ENCODE assay signal across 28 cellular contexts in genomic region chr3:141608438-141608837, GRCh38.
"Had no signal": no experiment of that assay in that cellular context is flagged by ENCODE, and none has a peak within 500 bp of the region (broad histone marks: within the 10 kb centered on the region; RNA-seq: fewer than 3 reads in every experiment).

No MANE protein-coding gene starts in this region.

- H3K4me1 ChIP-seq: prostate gland, stomach, thyroid gland had no signal

- H3K4me1 Mint-ChIP-seq: activated CD8-positive, alpha-beta memory T cell treated with anti-CD3 and anti-CD28 coated beads, Interleukin-2, amount 10 ng/mL, durations not matched to agents 7 days and 5 days; activated naive CD8-positive, alpha-beta T cell treated with anti-CD3 and anti-CD28 coated beads, Interleukin-2, amount 10 ng/mL, durations not matched to agents 7 days and 5 days; brain; stimulated activated naive B cell treated with anti-CD40 and anti-IgM and Interleukin-4, amounts not matched to agents 10 μg/mL and 1 μg/mL and 100 μg/mL, for 72 hours had no signal

- H3K36me3 ChIP-seq: ovary had no signal

- H3K9me3 ChIP-seq: ascending aorta, heart right ventricle, ovary, prostate gland, stomach, thyroid gland had no signal

- H3K4me3 Mint-ChIP-seq: activated CD4-positive, alpha-beta T cell treated with anti-CD3 and anti-CD28 coated beads for 36 hours; activated CD8-positive, alpha-beta memory T cell treated with anti-CD3 and anti-CD28 coated beads, Interleukin-2, amount 10 ng/mL, durations not matched to agents 7 days and 5 days; activated CD8-positive, alpha-beta T cell treated with anti-CD3 and anti-CD28 coated beads, Interleukin-2, amount 10 ng/mL, durations not matched to agents 7 days and 5 days; activated naive CD8-positive, alpha-beta T cell treated with anti-CD3 and anti-CD28 coated beads, Interleukin-2, amount 10 ng/mL, durations not matched to agents 7 days and 5 days; brain; effector memory CD8-positive, alpha-beta T cell; naive thymus-derived CD4-positive, alpha-beta T cell; stimulated activated naive B cell treated with anti-CD40 and anti-IgM and Interleukin-4, amounts not matched to agents 10 μg/mL and 1 μg/mL and 100 μg/mL, for 72 hours; T-cell; T-helper 2 cell treated with Interferon-gamma antibody and Interleukin-4, amounts not matched to agents 5 μg/mL and 100 μg/mL, for 36 hours had no signal

- H3K27ac Mint-ChIP-seq: activated CD8-positive, alpha-beta memory T cell treated with anti-CD3 and anti-CD28 coated beads, Interleukin-2, amount 10 ng/mL, durations not matched to agents 7 days and 5 days; activated CD8-positive, alpha-beta T cell treated with anti-CD3 and anti-CD28 coated beads, Interleukin-2, amount 10 ng/mL, durations not matched to agents 7 days and 5 days; activated T-helper 2 cell treated with anti-CD3 and anti-CD28 coated beads, Interferon-gamma antibody, Interleukin-2, Interleukin-4, amounts not matched to agents 10 μg/mL and 5 μg/mL and 100 μg/mL, durations not matched to agents 14 hours and 24 hours and 36 hours; brain; stimulated activated naive B cell treated with anti-CD40 and anti-IgM and Interleukin-4, amounts not matched to agents 10 μg/mL and 1 μg/mL and 100 μg/mL, for 72 hours; T-helper 2 cell treated with Interferon-gamma antibody and Interleukin-4, amounts not matched to agents 5 μg/mL and 100 μg/mL, for 36 hours had no signal

- H3K9me3 Mint-ChIP-seq: activated naive CD8-positive, alpha-beta T cell treated with anti-CD3 and anti-CD28 coated beads, Interleukin-2, amount 10 ng/mL, durations not matched to agents 7 days and 5 days; activated T-helper 2 cell treated with anti-CD3 and anti-CD28 coated beads, Interferon-gamma antibody, Interleukin-2, Interleukin-4, amounts not matched to agents 10 μg/mL and 5 μg/mL and 100 μg/mL, durations not matched to agents 14 hours and 24 hours and 36 hours; effector memory CD8-positive, alpha-beta T cell; naive thymus-derived CD4-positive, alpha-beta T cell; stimulated activated naive B cell treated with anti-CD40 and anti-IgM and Interleukin-4, amounts not matched to agents 10 μg/mL and 1 μg/mL and 100 μg/mL, for 72 hours; T-cell; T-helper 2 cell treated with Interferon-gamma antibody and Interleukin-4, amounts not matched to agents 5 μg/mL and 100 μg/mL, for 36 hours had no signal

- H3K4me3 ChIP-seq: ascending aorta, cardiac muscle cell, heart right ventricle, ovary, prostate gland, smooth muscle cell, stomach, thyroid gland had no signal

- H3K27ac ChIP-seq: ascending aorta, cardiac muscle cell, heart right ventricle, ovary, prostate gland, stomach, thyroid gland had no signal

- H3K27me3 ChIP-seq: ascending aorta, cardiac muscle cell, heart right ventricle, ovary, stomach, thyroid gland had no signal

- ATAC-seq: activated CD4-positive, alpha-beta T cell treated with anti-CD3 and anti-CD28 coated beads for 36 hours; activated CD8-positive, alpha-beta memory T cell treated with anti-CD3 and anti-CD28 coated beads, Interleukin-2, amount 10 ng/mL, durations not matched to agents 7 days and 5 days; activated CD8-positive, alpha-beta T cell treated with anti-CD3 and anti-CD28 coated beads, Interleukin-2, amount 10 ng/mL, durations not matched to agents 7 days and 5 days; effector memory CD8-positive, alpha-beta T cell; left lobe of liver; naive thymus-derived CD4-positive, alpha-beta T cell; stimulated activated naive B cell treated with anti-CD40 and anti-IgM and Interleukin-4, amounts not matched to agents 10 μg/mL and 1 μg/mL and 100 μg/mL, for 72 hours; T-cell had no signal

- DNase-seq: activated CD4-positive, alpha-beta T cell treated with anti-CD3 and anti-CD28 coated beads for 36 hours; activated CD4-positive, CD25-positive, alpha-beta regulatory T cell; activated CD8-positive, alpha-beta memory T cell treated with anti-CD3 and anti-CD28 coated beads, Interleukin-2, amount 10 ng/mL, durations not matched to agents 7 days and 5 days; activated CD8-positive, alpha-beta T cell treated with anti-CD3 and anti-CD28 coated beads, Interleukin-2, amount 10 ng/mL, durations not matched to agents 7 days and 5 days; activated naive CD8-positive, alpha-beta T cell treated with anti-CD3 and anti-CD28 coated beads, Interleukin-2, amount 10 ng/mL, durations not matched to agents 7 days and 5 days; cortex of kidney; effector memory CD8-positive, alpha-beta T cell; erythroblast; foreskin fibroblast; heart right ventricle; naive thymus-derived CD4-positive, alpha-beta T cell; ovary; retina; stimulated activated CD4-positive, alpha-beta T cell treated with anti-CD3 and anti-CD28 coated beads, Interleukin-1b, Interleukin-23, amount 100 ng/mL, for 48 hours; stimulated activated CD4-positive, alpha-beta T cell treated with anti-CD3 and anti-CD28 coated beads, Interleukin-4, amount 100 ng/mL, for 4 hours; stimulated activated CD8-positive, alpha-beta memory T cell treated with anti-CD3 and anti-CD28 coated beads, Interleukin-4, amount 100 ng/mL, for 48 hours; stimulated activated naive B cell treated with anti-CD40 and anti-IgM and Interleukin-4, amounts not matched to agents 10 μg/mL and 1 μg/mL and 100 μg/mL, for 72 hours; stomach; T-cell; thyroid gland had no signal

- H3K27me3 Mint-ChIP-seq: activated CD4-positive, alpha-beta T cell treated with anti-CD3 and anti-CD28 coated beads for 36 hours; activated CD8-positive, alpha-beta memory T cell treated with anti-CD3 and anti-CD28 coated beads, Interleukin-2, amount 10 ng/mL, durations not matched to agents 7 days and 5 days; activated naive CD8-positive, alpha-beta T cell treated with anti-CD3 and anti-CD28 coated beads, Interleukin-2, amount 10 ng/mL, durations not matched to agents 7 days and 5 days; brain; effector memory CD8-positive, alpha-beta T cell; naive thymus-derived CD4-positive, alpha-beta T cell; stimulated activated naive B cell treated with anti-CD40 and anti-IgM and Interleukin-4, amounts not matched to agents 10 μg/mL and 1 μg/mL and 100 μg/mL, for 72 hours; T-cell had no signal
